Comparison of ENCODE assay signal across 1 cellular context in the genomic region with DNA sequence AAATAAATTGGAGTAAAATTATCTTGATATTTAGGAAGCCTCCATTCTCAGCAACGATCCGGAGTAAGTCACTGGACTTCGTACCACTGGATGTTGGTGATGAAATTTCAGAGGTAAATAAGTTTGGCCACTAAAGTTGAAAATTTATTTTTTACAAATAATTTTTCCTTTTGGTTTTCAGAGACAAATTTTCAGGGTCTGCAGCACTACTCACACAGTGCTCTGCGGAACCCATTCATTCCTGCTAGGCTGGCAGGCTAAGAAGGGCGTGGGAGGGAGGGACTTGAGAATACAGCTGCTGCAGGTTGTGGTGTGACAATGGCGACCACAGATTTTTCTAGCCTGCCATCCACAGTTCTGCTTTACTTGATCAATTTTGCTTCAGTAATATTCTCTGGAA.
TF ChIP-seq lines count a peak whose summit lies in the region.

No MANE protein-coding gene starts in this region.

TF ChIP-seq in HepG2, 621 proteins besides CTCF, POLR2A, EP300 and RAD21:
- no peak for TF ChIP-seq ZNF317 (CRISPR knock-in tag; IDR thresholded peaks at IDR 0.05)
- TF ChIP-seq, protein P1, sequence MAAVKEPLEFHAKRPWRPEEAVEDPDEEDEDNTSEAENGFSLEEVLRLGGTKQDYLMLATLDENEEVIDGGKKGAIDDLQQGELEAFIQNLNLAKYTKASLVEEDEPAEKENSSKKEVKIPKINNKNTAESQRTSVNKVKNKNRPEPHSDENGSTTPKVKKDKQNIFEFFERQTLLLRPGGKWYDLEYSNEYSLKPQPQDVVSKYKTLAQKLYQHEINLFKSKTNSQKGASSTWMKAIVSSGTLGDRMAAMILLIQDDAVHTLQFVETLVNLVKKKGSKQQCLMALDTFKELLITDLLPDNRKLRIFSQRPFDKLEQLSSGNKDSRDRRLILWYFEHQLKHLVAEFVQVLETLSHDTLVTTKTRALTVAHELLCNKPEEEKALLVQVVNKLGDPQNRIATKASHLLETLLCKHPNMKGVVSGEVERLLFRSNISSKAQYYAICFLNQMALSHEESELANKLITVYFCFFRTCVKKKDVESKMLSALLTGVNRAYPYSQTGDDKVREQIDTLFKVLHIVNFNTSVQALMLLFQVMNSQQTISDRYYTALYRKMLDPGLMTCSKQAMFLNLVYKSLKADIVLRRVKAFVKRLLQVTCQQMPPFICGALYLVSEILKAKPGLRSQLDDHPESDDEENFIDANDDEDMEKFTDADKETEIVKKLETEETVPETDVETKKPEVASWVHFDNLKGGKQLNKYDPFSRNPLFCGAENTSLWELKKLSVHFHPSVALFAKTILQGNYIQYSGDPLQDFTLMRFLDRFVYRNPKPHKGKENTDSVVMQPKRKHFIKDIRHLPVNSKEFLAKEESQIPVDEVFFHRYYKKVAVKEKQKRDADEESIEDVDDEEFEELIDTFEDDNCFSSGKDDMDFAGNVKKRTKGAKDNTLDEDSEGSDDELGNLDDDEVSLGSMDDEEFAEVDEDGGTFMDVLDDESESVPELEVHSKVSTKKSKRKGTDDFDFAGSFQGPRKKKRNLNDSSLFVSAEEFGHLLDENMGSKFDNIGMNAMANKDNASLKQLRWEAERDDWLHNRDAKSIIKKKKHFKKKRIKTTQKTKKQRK (IDR thresholded peaks at IDR 0.05; ENCODE audit: low read length) = no peak
TF ChIP-seq in HepG2: peak in this region for 0.
